Comparison of ENCODE assay signal across 16 cellular contexts in the genomic region with DNA sequence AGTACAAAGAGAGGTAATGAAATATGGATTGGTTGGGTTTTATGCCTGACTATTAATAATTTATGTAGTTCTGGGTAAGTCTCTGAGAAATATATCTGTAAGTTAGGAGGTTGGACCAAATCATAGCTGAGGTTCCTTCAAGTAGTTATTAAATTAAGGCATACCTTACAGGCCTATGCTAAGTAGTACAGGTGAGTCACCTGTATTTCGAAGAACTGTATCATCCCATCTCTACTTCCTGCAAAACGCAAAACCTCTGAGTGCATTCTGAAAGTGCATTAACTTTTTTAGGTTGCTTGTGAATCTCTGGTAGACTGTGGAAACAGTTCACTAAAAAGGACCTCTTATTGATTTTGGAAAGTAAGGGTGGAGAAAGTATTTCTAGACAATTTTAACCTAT. TPM values are rescaled to one million over a fixed set of nuclear protein-coding genes. Genes with fewer than 3 reads are reported as not detected.
DNase-seq lines count a peak whose midpoint lies in the region; ATAC-seq and TF ChIP-seq lines count a peak whose summit lies in the region.
"Had no signal": no experiment of that assay in that cellular context is flagged by ENCODE, and none has a peak within 500 bp of the region (broad histone marks: within the 10 kb centered on the region; RNA-seq: fewer than 3 reads in every experiment).

No MANE protein-coding gene starts in this region.

- no peaks in the 10 kb centered on the region for H3K27me3 ChIP-seq in cardiac muscle cell
- no peaks in the 10 kb centered on the region for H3K27me3 ChIP-seq in RWPE2 (ENCODE audit: insufficient read depth, poor library complexity, severe bottlenecking)
- H3K27me3 ChIP-seq: BE2C had no signal

- DNase-seq in cardiac muscle cell (ENCODE audit: low read depth in 1 of 2, low spot score in 1 of 2) (no peak), Right ventricle myocardium superior (no peak), RWPE2 (ENCODE audit: low spot score) (no peak), epithelial cell of prostate (ENCODE audit: low read depth, low spot score) (no peak), iPS-NIHi11 (ENCODE audit: low spot score) (no peak), NCI-H2227 (lab: John Stamatoyannopoulos, UW; ENCODE audit: unreplicated experiment) (no peak), MV-4-11 (lab: John Stamatoyannopoulos, UW) (no peak)
- DNase-seq: BE2C; CD4-positive, alpha-beta memory T cell; COR-L47; DMS153; DMS79 treated with DMSO at 0.1 percent for 48 hours; GDM1; GOT3; H9 had no signal

- peaks cover 13% of the 10 kb centered on the region for H3K4me1 ChIP-seq in cardiac muscle cell (ENCODE audit: low read depth)
- no peaks in the 10 kb centered on the region for H3K4me1 ChIP-seq in RWPE2 (ENCODE audit: insufficient read depth, poor library complexity, severe bottlenecking)

- H3K27ac ChIP-seq in cardiac muscle cell, result peak overlapping the region; percentile 1
- no peak overlapping the region for H3K27ac ChIP-seq in RWPE2 (ENCODE audit: poor library complexity, severe bottlenecking)
- peak overlapping the region; percentile 26 for H3K27ac ChIP-seq in epithelial cell of prostate
- H3K27ac ChIP-seq: C4-2B had no signal

- TF ChIP-seq CTCF in cardiac muscle cell (IDR thresholded peaks at IDR 0.05; ENCODE audit: low read depth, low read length), result no peak
- TF ChIP-seq CTCF in RWPE2 (IDR thresholded peaks at IDR 0.05; ENCODE audit: poor library complexity, severe bottlenecking), result no peak

- H3K36me3 ChIP-seq in cardiac muscle cell, result peaks cover 54% of the 10 kb centered on the region
- H3K36me3 ChIP-seq in RWPE2 (ENCODE audit: low read depth), result peaks cover 85% of the 10 kb centered on the region

- H3K4me3 ChIP-seq in cardiac muscle cell (no peak overlapping the region), RWPE2 (ENCODE audit: severe bottlenecking) (no peak overlapping the region)

- intact Hi-C loops in Right ventricle myocardium superior (cut with DNase I), result loop anchor here (5.0 kb wide), 1 partner anchor 163 kb away; no protein-coding TSS in a partner anchor

- ATAC-seq in Right ventricle myocardium superior (ENCODE audit: poor library complexity) (no peak), RWPE2 (ENCODE audit: low read depth) (peak; percentile 51)

- H3K9me3 ChIP-seq in cardiac muscle cell (ENCODE audit: low read depth) (no peaks in the 10 kb centered on the region), RWPE2 (ENCODE audit: severe bottlenecking) (no peaks in the 10 kb centered on the region)
- H3K9me3 ChIP-seq: BE2C had no signal

RNA-seq across cellular contexts. Expression of a gene that starts 37.1 kb away (rescaled TPM):
- not detected in 2 replicates for total RNA-seq in cardiac muscle cell
- not detected in 2 replicates for polyA plus RNA-seq in cardiac muscle cell
- not detected for total RNA-seq in Right ventricle myocardium superior
- total RNA-seq: CD4-positive, alpha-beta memory T cell; H9 had no signal
- polyA plus RNA-seq: CD4-positive, alpha-beta memory T cell had no signal
